ENCODE assay signal across 1 cellular context in the genomic region with DNA sequence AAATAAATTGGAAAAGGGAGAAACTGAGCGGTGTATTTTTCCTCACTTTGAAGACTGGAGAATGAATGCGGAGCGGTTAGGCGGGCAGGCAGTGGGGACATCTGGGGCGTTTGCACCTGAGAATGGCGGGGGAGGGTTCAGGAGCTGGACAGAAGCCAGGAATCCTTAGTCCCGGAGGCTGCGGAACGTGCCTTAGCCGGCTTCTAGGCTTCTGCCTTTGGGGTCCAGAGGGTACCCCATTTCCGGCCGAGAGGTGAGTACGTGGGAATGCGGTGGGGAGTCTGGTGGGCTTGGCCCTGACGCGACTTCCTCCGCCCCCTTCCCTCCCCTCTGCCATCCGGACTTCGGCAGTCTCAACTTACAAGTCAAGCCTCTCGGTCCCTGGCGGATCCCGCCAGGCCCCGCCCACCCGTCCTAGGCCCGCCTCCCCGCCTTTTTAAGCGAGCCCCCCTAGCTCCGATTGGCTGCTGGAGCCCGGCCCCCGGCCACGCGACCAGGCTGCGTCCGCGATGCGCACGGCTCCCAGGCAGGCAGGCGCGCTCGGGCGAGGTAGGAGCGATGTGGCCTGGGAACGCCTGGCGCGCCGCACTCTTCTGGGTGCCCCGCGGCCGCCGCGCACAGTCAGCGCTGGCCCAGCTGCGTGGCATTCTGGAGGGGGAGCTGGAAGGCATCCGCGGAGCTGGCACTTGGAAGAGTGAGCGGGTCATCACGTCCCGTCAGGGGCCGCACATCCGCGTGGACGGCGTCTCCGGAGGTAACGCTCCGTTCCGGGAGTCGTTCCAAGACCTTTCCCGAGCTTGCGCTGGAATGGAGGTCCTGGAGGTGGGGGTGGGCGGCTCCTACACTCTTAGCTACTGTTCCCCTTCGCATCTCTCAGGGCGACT.
A peak's percentile ranks its signal among the peaks of the same experiment; 100 is the strongest.
TF ChIP-seq lines count a peak whose summit lies in the region.

A gene (plus strand): TSS at position 525 of the 884 bp plus-strand sequence. CDS start 34 bp downstream, at position 559.

TF ChIP-seq in GM12878, 131 proteins besides CTCF, POLR2A, EP300 and RAD21 (continued from another document and continues in another):
- TF ChIP-seq, protein P1, sequence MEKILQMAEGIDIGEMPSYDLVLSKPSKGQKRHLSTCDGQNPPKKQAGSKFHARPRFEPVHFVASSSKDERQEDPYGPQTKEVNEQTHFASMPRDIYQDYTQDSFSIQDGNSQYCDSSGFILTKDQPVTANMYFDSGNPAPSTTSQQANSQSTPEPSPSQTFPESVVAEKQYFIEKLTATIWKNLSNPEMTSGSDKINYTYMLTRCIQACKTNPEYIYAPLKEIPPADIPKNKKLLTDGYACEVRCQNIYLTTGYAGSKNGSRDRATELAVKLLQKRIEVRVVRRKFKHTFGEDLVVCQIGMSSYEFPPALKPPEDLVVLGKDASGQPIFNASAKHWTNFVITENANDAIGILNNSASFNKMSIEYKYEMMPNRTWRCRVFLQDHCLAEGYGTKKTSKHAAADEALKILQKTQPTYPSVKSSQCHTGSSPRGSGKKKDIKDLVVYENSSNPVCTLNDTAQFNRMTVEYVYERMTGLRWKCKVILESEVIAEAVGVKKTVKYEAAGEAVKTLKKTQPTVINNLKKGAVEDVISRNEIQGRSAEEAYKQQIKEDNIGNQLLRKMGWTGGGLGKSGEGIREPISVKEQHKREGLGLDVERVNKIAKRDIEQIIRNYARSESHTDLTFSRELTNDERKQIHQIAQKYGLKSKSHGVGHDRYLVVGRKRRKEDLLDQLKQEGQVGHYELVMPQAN (conservative IDR thresholded peaks at IDR 0.05) = peak; percentile 69
- TF ChIP-seq SP1 (IDR thresholded peaks at IDR 0.05; ENCODE audit: low read depth, low read length) (peak; percentile 46), SRF (IDR thresholded peaks at IDR 0.05; ENCODE audit: low read depth in 2 of 2, low read length in 2 of 2) (peak; percentile 53 to 80; a peak in 1 of 4 replicates), STAT1 (conservative IDR thresholded peaks at IDR 0.05) (no peak), ZZZ3 (IDR thresholded peaks at IDR 0.05; ENCODE audit: control insufficient read depth, insufficient read length, low read depth) (no peak), CHD1 (IDR thresholded peaks at IDR 0.05; ENCODE audit: low read depth, low read length) (no peak), ZNF207 (IDR thresholded peaks at IDR 0.05; ENCODE audit: borderline replicate concordance) (0 out of 2 replicates have a peak, but pooled peaks have one; percentile 17), JUNB (IDR thresholded peaks at IDR 0.05) (no peak), HDGF (IDR thresholded peaks at IDR 0.05) (0 out of 2 replicates have a peak, but pooled peaks have one; percentile 56), HCFC1 (IDR thresholded peaks at IDR 0.05; ENCODE audit: low read length) (0 out of 2 replicates have a peak, but pooled peaks have one; percentile 35), NFXL1 (IDR thresholded peaks at IDR 0.05; ENCODE audit: borderline replicate concordance) (no peak), PML (IDR thresholded peaks at IDR 0.05; ENCODE audit: low read length) (no peak), DPF2 (IDR thresholded peaks at IDR 0.05) (0 out of 2 replicates have a peak, but pooled peaks have one; percentile 51), CREM (IDR thresholded peaks at IDR 0.05; ENCODE audit: low read depth) (peak; percentile 65; the same call in 1 of the 2 replicates), PAX5 (IDR thresholded peaks at IDR 0.05; ENCODE audit: borderline replicate concordance, low read depth, low read length) (no peak), HDAC2 (IDR thresholded peaks at IDR 0.05) (no peak), ATF7 (IDR thresholded peaks at IDR 0.05; ENCODE audit: low read depth) (0 out of 2 replicates have a peak, but pooled peaks have one; percentile 15), STAT3 (IDR thresholded peaks at IDR 0.05; ENCODE audit: low read depth, low read length) (no peak), SMARCA5 (IDR thresholded peaks at IDR 0.05) (no peak), RB1 (IDR thresholded peaks at IDR 0.05; ENCODE audit: borderline replicate concordance) (peak; percentile 89; the same call in 1 of the 2 replicates), SUPT20H (IDR thresholded peaks at IDR 0.05; ENCODE audit: borderline replicate concordance, control insufficient read depth, low read depth, low read length) (no peak), MXI1 (IDR thresholded peaks at IDR 0.05; ENCODE audit: low read depth, low read length) (peak; percentile 74), IKZF2 (IDR thresholded peaks at IDR 0.05) (0 out of 4 replicates have a peak, but pooled peaks of 1 of the 2 experiments have one; percentile 23), HDAC6 (IDR thresholded peaks at IDR 0.05; ENCODE audit: unreplicated experiment) (peak; percentile 78), BACH1 (IDR thresholded peaks at IDR 0.05; ENCODE audit: borderline replicate concordance) (0 out of 2 replicates have a peak, but pooled peaks have one; percentile 68), BHLHE40 (IDR thresholded peaks at IDR 0.05; ENCODE audit: borderline replicate concordance in 1 of 2, low read depth in 2 of 2, low read length in 1 of 2) (peak; percentile 23 to 86; a peak in 3 of 4 replicates), POU2F2 (IDR thresholded peaks at IDR 0.05; ENCODE audit: borderline replicate concordance, low read depth, low read length) (0 out of 3 replicates have a peak, but pooled peaks have one; percentile 14), ZNF384 (IDR thresholded peaks at IDR 0.05; ENCODE audit: borderline replicate concordance, low read depth, low read length) (no peak), ESRRA (IDR thresholded peaks at IDR 0.05; ENCODE audit: low read length) (no peak), SREBF2 (IDR thresholded peaks at IDR 0.05; ENCODE audit: low read length) (no peak)
- TF ChIP-seq, protein P2, sequence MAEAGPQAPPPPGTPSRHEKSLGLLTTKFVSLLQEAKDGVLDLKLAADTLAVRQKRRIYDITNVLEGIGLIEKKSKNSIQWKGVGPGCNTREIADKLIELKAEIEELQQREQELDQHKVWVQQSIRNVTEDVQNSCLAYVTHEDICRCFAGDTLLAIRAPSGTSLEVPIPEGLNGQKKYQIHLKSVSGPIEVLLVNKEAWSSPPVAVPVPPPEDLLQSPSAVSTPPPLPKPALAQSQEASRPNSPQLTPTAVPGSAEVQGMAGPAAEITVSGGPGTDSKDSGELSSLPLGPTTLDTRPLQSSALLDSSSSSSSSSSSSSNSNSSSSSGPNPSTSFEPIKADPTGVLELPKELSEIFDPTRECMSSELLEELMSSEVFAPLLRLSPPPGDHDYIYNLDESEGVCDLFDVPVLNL (IDR thresholded peaks at IDR 0.05; ENCODE audit: low read depth, low read length) = no peak
- TF ChIP-seq, protein P3, sequence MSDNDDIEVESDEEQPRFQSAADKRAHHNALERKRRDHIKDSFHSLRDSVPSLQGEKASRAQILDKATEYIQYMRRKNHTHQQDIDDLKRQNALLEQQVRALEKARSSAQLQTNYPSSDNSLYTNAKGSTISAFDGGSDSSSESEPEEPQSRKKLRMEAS (IDR thresholded peaks at IDR 0.05; ENCODE audit: low read depth, low read length) = peak; percentile 80; the same call in 1 of the 2 replicates
- TF ChIP-seq, protein P4, sequence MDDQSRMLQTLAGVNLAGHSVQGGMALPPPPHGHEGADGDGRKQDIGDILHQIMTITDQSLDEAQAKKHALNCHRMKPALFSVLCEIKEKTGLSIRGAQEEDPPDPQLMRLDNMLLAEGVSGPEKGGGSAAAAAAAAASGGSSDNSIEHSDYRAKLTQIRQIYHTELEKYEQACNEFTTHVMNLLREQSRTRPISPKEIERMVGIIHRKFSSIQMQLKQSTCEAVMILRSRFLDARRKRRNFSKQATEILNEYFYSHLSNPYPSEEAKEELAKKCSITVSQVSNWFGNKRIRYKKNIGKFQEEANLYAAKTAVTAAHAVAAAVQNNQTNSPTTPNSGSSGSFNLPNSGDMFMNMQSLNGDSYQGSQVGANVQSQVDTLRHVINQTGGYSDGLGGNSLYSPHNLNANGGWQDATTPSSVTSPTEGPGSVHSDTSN (IDR thresholded peaks at IDR 0.05; ENCODE audit: insufficient replicate concordance, low read depth, low read length) = no peak
- TF ChIP-seq, protein P5, sequence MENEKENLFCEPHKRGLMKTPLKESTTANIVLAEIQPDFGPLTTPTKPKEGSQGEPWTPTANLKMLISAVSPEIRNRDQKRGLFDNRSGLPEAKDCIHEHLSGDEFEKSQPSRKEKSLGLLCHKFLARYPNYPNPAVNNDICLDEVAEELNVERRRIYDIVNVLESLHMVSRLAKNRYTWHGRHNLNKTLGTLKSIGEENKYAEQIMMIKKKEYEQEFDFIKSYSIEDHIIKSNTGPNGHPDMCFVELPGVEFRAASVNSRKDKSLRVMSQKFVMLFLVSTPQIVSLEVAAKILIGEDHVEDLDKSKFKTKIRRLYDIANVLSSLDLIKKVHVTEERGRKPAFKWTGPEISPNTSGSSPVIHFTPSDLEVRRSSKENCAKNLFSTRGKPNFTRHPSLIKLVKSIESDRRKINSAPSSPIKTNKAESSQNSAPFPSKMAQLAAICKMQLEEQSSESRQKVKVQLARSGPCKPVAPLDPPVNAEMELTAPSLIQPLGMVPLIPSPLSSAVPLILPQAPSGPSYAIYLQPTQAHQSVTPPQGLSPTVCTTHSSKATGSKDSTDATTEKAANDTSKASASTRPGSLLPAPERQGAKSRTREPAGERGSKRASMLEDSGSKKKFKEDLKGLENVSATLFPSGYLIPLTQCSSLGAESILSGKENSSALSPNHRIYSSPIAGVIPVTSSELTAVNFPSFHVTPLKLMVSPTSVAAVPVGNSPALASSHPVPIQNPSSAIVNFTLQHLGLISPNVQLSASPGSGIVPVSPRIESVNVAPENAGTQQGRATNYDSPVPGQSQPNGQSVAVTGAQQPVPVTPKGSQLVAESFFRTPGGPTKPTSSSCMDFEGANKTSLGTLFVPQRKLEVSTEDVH (IDR thresholded peaks at IDR 0.05; ENCODE audit: low read depth, partially characterized antibody) = no peak
- TF ChIP-seq, protein P6, sequence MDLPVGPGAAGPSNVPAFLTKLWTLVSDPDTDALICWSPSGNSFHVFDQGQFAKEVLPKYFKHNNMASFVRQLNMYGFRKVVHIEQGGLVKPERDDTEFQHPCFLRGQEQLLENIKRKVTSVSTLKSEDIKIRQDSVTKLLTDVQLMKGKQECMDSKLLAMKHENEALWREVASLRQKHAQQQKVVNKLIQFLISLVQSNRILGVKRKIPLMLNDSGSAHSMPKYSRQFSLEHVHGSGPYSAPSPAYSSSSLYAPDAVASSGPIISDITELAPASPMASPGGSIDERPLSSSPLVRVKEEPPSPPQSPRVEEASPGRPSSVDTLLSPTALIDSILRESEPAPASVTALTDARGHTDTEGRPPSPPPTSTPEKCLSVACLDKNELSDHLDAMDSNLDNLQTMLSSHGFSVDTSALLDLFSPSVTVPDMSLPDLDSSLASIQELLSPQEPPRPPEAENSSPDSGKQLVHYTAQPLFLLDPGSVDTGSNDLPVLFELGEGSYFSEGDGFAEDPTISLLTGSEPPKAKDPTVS (IDR thresholded peaks at IDR 0.05; ENCODE audit: low read depth, low read length) = no peak
- TF ChIP-seq, protein P7, sequence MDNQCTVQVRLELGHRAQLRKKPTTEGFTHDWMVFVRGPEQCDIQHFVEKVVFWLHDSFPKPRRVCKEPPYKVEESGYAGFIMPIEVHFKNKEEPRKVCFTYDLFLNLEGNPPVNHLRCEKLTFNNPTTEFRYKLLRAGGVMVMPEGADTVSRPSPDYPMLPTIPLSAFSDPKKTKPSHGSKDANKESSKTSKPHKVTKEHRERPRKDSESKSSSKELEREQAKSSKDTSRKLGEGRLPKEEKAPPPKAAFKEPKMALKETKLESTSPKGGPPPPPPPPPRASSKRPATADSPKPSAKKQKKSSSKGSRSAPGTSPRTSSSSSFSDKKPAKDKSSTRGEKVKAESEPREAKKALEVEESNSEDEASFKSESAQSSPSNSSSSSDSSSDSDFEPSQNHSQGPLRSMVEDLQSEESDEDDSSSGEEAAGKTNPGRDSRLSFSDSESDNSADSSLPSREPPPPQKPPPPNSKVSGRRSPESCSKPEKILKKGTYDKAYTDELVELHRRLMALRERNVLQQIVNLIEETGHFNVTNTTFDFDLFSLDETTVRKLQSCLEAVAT (IDR thresholded peaks at IDR 0.05) = 0 out of 2 replicates have a peak, but pooled peaks have one; percentile 28
- TF ChIP-seq, protein P8, sequence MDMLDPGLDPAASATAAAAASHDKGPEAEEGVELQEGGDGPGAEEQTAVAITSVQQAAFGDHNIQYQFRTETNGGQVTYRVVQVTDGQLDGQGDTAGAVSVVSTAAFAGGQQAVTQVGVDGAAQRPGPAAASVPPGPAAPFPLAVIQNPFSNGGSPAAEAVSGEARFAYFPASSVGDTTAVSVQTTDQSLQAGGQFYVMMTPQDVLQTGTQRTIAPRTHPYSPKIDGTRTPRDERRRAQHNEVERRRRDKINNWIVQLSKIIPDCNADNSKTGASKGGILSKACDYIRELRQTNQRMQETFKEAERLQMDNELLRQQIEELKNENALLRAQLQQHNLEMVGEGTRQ (IDR thresholded peaks at IDR 0.05; ENCODE audit: borderline replicate concordance, low read depth, low read length) = peak; percentile 14; the same call in 1 of the 2 replicates
- TF ChIP-seq, protein P9, sequence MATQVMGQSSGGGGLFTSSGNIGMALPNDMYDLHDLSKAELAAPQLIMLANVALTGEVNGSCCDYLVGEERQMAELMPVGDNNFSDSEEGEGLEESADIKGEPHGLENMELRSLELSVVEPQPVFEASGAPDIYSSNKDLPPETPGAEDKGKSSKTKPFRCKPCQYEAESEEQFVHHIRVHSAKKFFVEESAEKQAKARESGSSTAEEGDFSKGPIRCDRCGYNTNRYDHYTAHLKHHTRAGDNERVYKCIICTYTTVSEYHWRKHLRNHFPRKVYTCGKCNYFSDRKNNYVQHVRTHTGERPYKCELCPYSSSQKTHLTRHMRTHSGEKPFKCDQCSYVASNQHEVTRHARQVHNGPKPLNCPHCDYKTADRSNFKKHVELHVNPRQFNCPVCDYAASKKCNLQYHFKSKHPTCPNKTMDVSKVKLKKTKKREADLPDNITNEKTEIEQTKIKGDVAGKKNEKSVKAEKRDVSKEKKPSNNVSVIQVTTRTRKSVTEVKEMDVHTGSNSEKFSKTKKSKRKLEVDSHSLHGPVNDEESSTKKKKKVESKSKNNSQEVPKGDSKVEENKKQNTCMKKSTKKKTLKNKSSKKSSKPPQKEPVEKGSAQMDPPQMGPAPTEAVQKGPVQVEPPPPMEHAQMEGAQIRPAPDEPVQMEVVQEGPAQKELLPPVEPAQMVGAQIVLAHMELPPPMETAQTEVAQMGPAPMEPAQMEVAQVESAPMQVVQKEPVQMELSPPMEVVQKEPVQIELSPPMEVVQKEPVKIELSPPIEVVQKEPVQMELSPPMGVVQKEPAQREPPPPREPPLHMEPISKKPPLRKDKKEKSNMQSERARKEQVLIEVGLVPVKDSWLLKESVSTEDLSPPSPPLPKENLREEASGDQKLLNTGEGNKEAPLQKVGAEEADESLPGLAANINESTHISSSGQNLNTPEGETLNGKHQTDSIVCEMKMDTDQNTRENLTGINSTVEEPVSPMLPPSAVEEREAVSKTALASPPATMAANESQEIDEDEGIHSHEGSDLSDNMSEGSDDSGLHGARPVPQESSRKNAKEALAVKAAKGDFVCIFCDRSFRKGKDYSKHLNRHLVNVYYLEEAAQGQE (IDR thresholded peaks at IDR 0.05; ENCODE audit: low read depth, low read length) = no peak
